22 cellular contexts compared by ENCODE assay signal in genomic region chr5:122054266-122054665, GRCh38. TPM values are rescaled to one million over a fixed set of nuclear protein-coding genes. Genes with fewer than 3 reads are reported as not detected.
DNase-seq lines count a peak whose midpoint lies in the region; ATAC-seq and TF ChIP-seq lines count a peak whose summit lies in the region.
"Had no signal": no experiment of that assay in that cellular context is flagged by ENCODE, and none has a peak within 500 bp of the region (broad histone marks: within the 10 kb centered on the region; RNA-seq: fewer than 3 reads in every experiment).

No MANE protein-coding gene starts in this region.

- no peak overlapping the region for H3K4me2 ChIP-seq in mesenchymal stem cell (ENCODE audit: low read length, poor library complexity, severe bottlenecking)

- H3K23ac ChIP-seq in mesenchymal stem cell (ENCODE audit: low read length in 2 of 2), result no peak overlapping the region

- H2BK120ac ChIP-seq in mesenchymal stem cell (ENCODE audit: low read depth, low read length), result peak overlapping the region; percentile 8

- H4K8ac ChIP-seq in mesenchymal stem cell (ENCODE audit: low read length), result no peak overlapping the region

- no peak overlapping the region for H3K14ac ChIP-seq in mesenchymal stem cell (ENCODE audit: low read length in 2 of 2)

- H3K4me3 Mint-ChIP-seq in immature natural killer cell, result no peak overlapping the region
- H3K4me3 Mint-ChIP-seq: CD4-positive, alpha-beta T cell; T-helper 17 cell had no signal

- no peak overlapping the region for H3K4me3 ChIP-seq in mesenchymal stem cell (ENCODE audit: insufficient read depth in 1 of 2, low read depth in 1 of 2, low read length in 2 of 2)
- H3K4me3 ChIP-seq: SJCRH30 had no signal

- H3K27ac ChIP-seq in VCaP (peak overlapping the region; percentile 82), mesenchymal stem cell (ENCODE audit: low read length, poor library complexity, severe bottlenecking) (no peak overlapping the region)
- H3K27ac ChIP-seq: 22Rv1, SJCRH30 had no signal

- H3K36me3 Mint-ChIP-seq in immature natural killer cell, result peaks cover 8 to 30% (median 22%) of the 10 kb centered on the region in 3 donors

- H3K4me1 Mint-ChIP-seq in immature natural killer cell, result peaks cover 0 to 5% of the 10 kb centered on the region in 2 donors
- H3K4me1 Mint-ChIP-seq: T-helper 17 cell had no signal

- WGBS in mesenchymal stem cell, result 100% methylated on average over 4 of the region's 4 CpGs

- H2AK5ac ChIP-seq in mesenchymal stem cell (ENCODE audit: low read length, severe bottlenecking), result no peak overlapping the region

- H4K91ac ChIP-seq in mesenchymal stem cell (ENCODE audit: low read length), result no peak overlapping the region

- no peak overlapping the region for H2BK15ac ChIP-seq in mesenchymal stem cell (ENCODE audit: low read depth, poor library complexity, severe bottlenecking)

- H3K9me3 Mint-ChIP-seq in immature natural killer cell, result peaks cover 0 to 5% (median 0%) of the 10 kb centered on the region in 6 donors
- H3K9me3 Mint-ChIP-seq: CD4-positive, alpha-beta T cell had no signal

- no peaks in the 10 kb centered on the region for H3K27me3 ChIP-seq in mesenchymal stem cell (ENCODE audit: control insufficient read depth in 1 of 2, insufficient read depth in 1 of 2, low read length in 2 of 2)
- H3K27me3 ChIP-seq: SJCRH30 had no signal

- peaks cover 0 to 12% of the 10 kb centered on the region in 2 experiments for H3K36me3 ChIP-seq in mesenchymal stem cell (ENCODE audit: control insufficient read depth in 1 of 2, insufficient read depth in 2 of 2, low read depth in 1 of 2, low read length in 2 of 2)
- H3K36me3 ChIP-seq: SJCRH30 had no signal

- H3K9me3 ChIP-seq in mesenchymal stem cell (ENCODE audit: control insufficient read depth, low read length), result no peaks in the 10 kb centered on the region

- H3K4ac ChIP-seq in mesenchymal stem cell (ENCODE audit: low read depth in 1 of 2, low read length in 2 of 2), result no peak overlapping the region

- H3K4me1 ChIP-seq in mesenchymal stem cell (ENCODE audit: control insufficient read depth, insufficient read depth, low read depth, low read length), result no peaks in the 10 kb centered on the region
- H3K4me1 ChIP-seq: SJCRH30 had no signal

- TF ChIP-seq CTCF in VCaP (conservative IDR thresholded peaks at IDR 0.05), result no peak

- ATAC-seq in GM18870 (IDR thresholded peaks at IDR 0.05; ENCODE audit: unreplicated experiment), result peak; percentile 50
- no peak for ATAC-seq in GM19452 (IDR thresholded peaks at IDR 0.05; ENCODE audit: unreplicated experiment)
- ATAC-seq: HepG2, T-helper 17 cell had no signal

- no peak overlapping the region for H2BK12ac ChIP-seq in mesenchymal stem cell (ENCODE audit: low read length in 2 of 2)

- no peaks in the 10 kb centered on the region for H3K27me3 Mint-ChIP-seq in immature natural killer cell (ENCODE audit: low read depth in 3 of 3)
- H3K27me3 Mint-ChIP-seq: CD4-positive, alpha-beta T cell; T-helper 17 cell had no signal

- no peak overlapping the region for H3K27ac Mint-ChIP-seq in immature natural killer cell
- H3K27ac Mint-ChIP-seq: CD4-positive, alpha-beta T cell; T-helper 17 cell had no signal

- H3K18ac ChIP-seq in mesenchymal stem cell (ENCODE audit: low read depth in 1 of 2, low read length in 2 of 2), result no peak overlapping the region

- DNase-seq in NCI-H1092 treated with DMSO at 0.1 percent for 48 hours (lab: John Stamatoyannopoulos, UW) (peak; percentile 7), NCI-H1092 (lab: John Stamatoyannopoulos, UW) (no peak), mesenchymal stem cell (no peak), immature natural killer cell (no peak)
- DNase-seq in stimulated activated CD4-positive, alpha-beta T cell treated with anti-CD3 and anti-CD28 coated beads, Interleukin-4, amount 100 ng/mL, for 4 hours, result no peak
- DNase-seq: AML-193; CD4-positive, alpha-beta T cell; DMS153; GF-D8; KBM-7; NCI-H1048; NCI-H146; NCI-H2081; NCI-H2227 treated with DMSO at 0.1 percent for 48 hours; NCI-H82; SJCRH30; T-helper 17 cell had no signal

- H2AFZ ChIP-seq in mesenchymal stem cell (ENCODE audit: low read depth, low read length), result no peak overlapping the region

- no peak overlapping the region for H3K9ac ChIP-seq in mesenchymal stem cell (ENCODE audit: low read length)

- H3K79me1 ChIP-seq in mesenchymal stem cell (replicated peaks; ENCODE audit: low read length, poor library complexity, severe bottlenecking), result peaks cover 7% of the 10 kb centered on the region

- H2BK5ac ChIP-seq in mesenchymal stem cell (ENCODE audit: low read depth, low read length, poor library complexity, severe bottlenecking), result no peak overlapping the region

RNA-seq across cellular contexts. Expression of gene LOX, which starts 23.8 kb away (rescaled TPM):
- 548 TPM for polyA plus RNA-seq in mesenchymal stem cell (2013, experiment 1 of 2)
- 550 TPM for polyA plus RNA-seq in mesenchymal stem cell (2013, experiment 2 of 2)
- not detected for polyA plus RNA-seq in immature natural killer cell
